In genomic region chr13:33218426-33218825, GRCh38 we compare ENCODE assay signal across 23 cellular contexts.
DNase-seq lines count a peak whose midpoint lies in the region; ATAC-seq, FAIRE-seq and TF ChIP-seq lines count a peak whose summit lies in the region.
"Had no signal": no experiment of that assay in that cellular context is flagged by ENCODE, and none has a peak within 500 bp of the region (broad histone marks: within the 10 kb centered on the region; RNA-seq: fewer than 3 reads in every experiment).

No MANE protein-coding gene starts in this region.

- 85% methylated on average over 1 of the region's 1 CpG for WGBS in smooth muscle cell (ENCODE audit: low lambda C conversion rate)

- H3F3A ChIP-seq in smooth muscle cell (ENCODE audit: low read depth): peaks cover 14% of the 10 kb centered on the region

- H3K4me1 Mint-ChIP-seq in HFFc6 (ENCODE audit: low read depth): peaks cover 76% of the 10 kb centered on the region
- H3K4me1 Mint-ChIP-seq: CD4-positive, CD25-positive, alpha-beta regulatory T cell had no signal

- H3K9me1 ChIP-seq in keratinocyte (ENCODE audit: control insufficient read depth, extremely low read depth, insufficient read depth, low read length): no peaks in the 10 kb centered on the region

- H3K4me3 ChIP-seq in brain microvascular endothelial cell (ENCODE audit: low read depth, low read length): no peak overlapping the region
- H3K4me3 ChIP-seq in keratinocyte (ENCODE audit: control insufficient read depth in 2 of 3, extremely low read depth in 1 of 3, insufficient read depth in 2 of 3, low read depth in 1 of 3, low read length in 3 of 3): no peak overlapping the region
- no peak overlapping the region for H3K4me3 ChIP-seq in smooth muscle cell
- H3K4me3 ChIP-seq: adrenal gland, GM12878 had no signal

- H3K9me3 ChIP-seq in keratinocyte (ENCODE audit: control insufficient read depth, low read depth, low read length): no peaks in the 10 kb centered on the region
- no peaks in the 10 kb centered on the region for H3K9me3 ChIP-seq in smooth muscle cell (replicated peaks; ENCODE audit: low read depth)
- H3K9me3 ChIP-seq: adrenal gland, neutrophil had no signal

- no peak for FAIRE-seq in keratinocyte (lab: Jason Lieb, UNC)
- FAIRE-seq: GM12878 had no signal

- H3K27me3 ChIP-seq in brain microvascular endothelial cell (replicated peaks) (no peaks in the 10 kb centered on the region), keratinocyte (ENCODE audit: control insufficient read depth, extremely low read depth, insufficient read depth, low read length) (no peaks in the 10 kb centered on the region), smooth muscle cell (ENCODE audit: low read depth) (no peaks in the 10 kb centered on the region)
- H3K27me3 ChIP-seq: adrenal gland, neutrophil had no signal

- in situ Hi-C loops in brain microvascular endothelial cell (cut with HindIII; ENCODE audit: low pct_ligation_motif_present, low sequenced_read_pairs): no loop called here

- H3K79me2 ChIP-seq in keratinocyte (ENCODE audit: control insufficient read depth, insufficient read depth, low read length) (peaks cover 22% of the 10 kb centered on the region), smooth muscle cell (ENCODE audit: low read depth) (peaks cover 6% of the 10 kb centered on the region)

- TF ChIP-seq CTCF in HFFc6 (IDR thresholded peaks at IDR 0.05) (no peak), brain microvascular endothelial cell (IDR thresholded peaks at IDR 0.05; ENCODE audit: low read depth, low read length, missing control alignments) (no peak), keratinocyte (optimal IDR thresholded peaks at IDR 0.05 in 1 of 3, IDR thresholded peaks at IDR 0.05 in 1 of 3, conservative IDR thresholded peaks at IDR 0.05 in 1 of 3; ENCODE audit: extremely low read depth in 1 of 3, insufficient read depth in 2 of 3, low read length in 3 of 3) (no peak), smooth muscle cell (IDR thresholded peaks at IDR 0.05; ENCODE audit: borderline replicate concordance, insufficient read depth, poor library complexity, severe bottlenecking) (no peak)

- no peak overlapping the region for H2AFZ ChIP-seq in keratinocyte (ENCODE audit: control insufficient read depth, low read length)
- no peak overlapping the region for H2AFZ ChIP-seq in smooth muscle cell (ENCODE audit: low read depth)

- H3K4me1 ChIP-seq in keratinocyte (ENCODE audit: control insufficient read depth, extremely low read depth, insufficient read depth, low read length): peaks cover 48% of the 10 kb centered on the region
- H3K4me1 ChIP-seq in smooth muscle cell (ENCODE audit: low read depth): peaks cover 24% of the 10 kb centered on the region

- dilution Hi-C loops in keratinocyte (cut with MboI; ENCODE audit: extremely low pct_ligation_motif_present, low sequenced_read_pairs): no loop called here

- peak overlapping the region; percentile 74 for H3K27ac ChIP-seq in brain microvascular endothelial cell
- peak overlapping the region; percentile 94 for H3K27ac ChIP-seq in keratinocyte (ENCODE audit: control insufficient read depth, insufficient read depth, low read length)
- peak overlapping the region; percentile 87 for H3K27ac ChIP-seq in smooth muscle cell (ENCODE audit: low read depth)
- H3K27ac ChIP-seq: neutrophil, WERI-Rb-1 had no signal

- H3K36me3 Mint-ChIP-seq in HFFc6 (ENCODE audit: low read depth): peaks cover 47% of the 10 kb centered on the region
- H3K36me3 Mint-ChIP-seq: CD4-positive, CD25-positive, alpha-beta regulatory T cell had no signal

- ATAC-seq in GM18502 (IDR thresholded peaks at IDR 0.05; ENCODE audit: poor library complexity, unreplicated experiment): no peak
- ATAC-seq: GM12878 had no signal

- no peaks in the 10 kb centered on the region for H3K9me3 Mint-ChIP-seq in HFFc6
- H3K9me3 Mint-ChIP-seq: CD4-positive, CD25-positive, alpha-beta regulatory T cell had no signal

- H3K4me2 ChIP-seq in keratinocyte (ENCODE audit: control insufficient read depth, extremely low read depth, insufficient read depth, low read depth, low read length): peak overlapping the region; percentile 68
- H3K4me2 ChIP-seq in smooth muscle cell: peak overlapping the region; percentile 47

- H4K20me1 ChIP-seq in keratinocyte (ENCODE audit: control insufficient read depth, extremely low read depth, insufficient read depth, low read length) (no peaks in the 10 kb centered on the region), smooth muscle cell (ENCODE audit: low read depth) (peaks cover 13% of the 10 kb centered on the region)

- H3K9ac ChIP-seq in keratinocyte (ENCODE audit: control insufficient read depth, extremely low read depth, insufficient read depth, low read length) (peak overlapping the region; percentile 56), smooth muscle cell (ENCODE audit: low read depth) (no peak overlapping the region)

- H3K27ac Mint-ChIP-seq in HFFc6: peak overlapping the region; percentile 84

- peaks cover 1% of the 10 kb centered on the region for H3K27me3 Mint-ChIP-seq in HFFc6 (ENCODE audit: insufficient read depth)

- H3K4me3 Mint-ChIP-seq in HFFc6: peak overlapping the region; percentile 58
- H3K4me3 Mint-ChIP-seq: CD4-positive, CD25-positive, alpha-beta regulatory T cell had no signal

- H3K36me3 ChIP-seq in brain microvascular endothelial cell (replicated peaks) (peaks cover 10% of the 10 kb centered on the region), keratinocyte (ENCODE audit: control insufficient read depth in 2 of 2, extremely low read depth in 1 of 2, insufficient read depth in 2 of 2, low read length in 2 of 2) (peaks cover 3% of the 10 kb centered on the region in 2 experiments), smooth muscle cell (ENCODE audit: low read depth) (no peaks in the 10 kb centered on the region)
- H3K36me3 ChIP-seq: adrenal gland, neutrophil, WERI-Rb-1 had no signal

- DNase-seq in HFFc6 (no peak), brain microvascular endothelial cell (no peak), keratinocyte (ENCODE audit: low read depth, low spot score) (no peak), smooth muscle cell (lab: John Stamatoyannopoulos, UW; ENCODE audit: unreplicated experiment) (no peak), retina (no peak), DMS53 (lab: John Stamatoyannopoulos, UW) (no peak), NCI-H82 treated with DMSO at 0.1 percent for 48 hours (lab: John Stamatoyannopoulos, UW; ENCODE audit: unreplicated experiment) (no peak)
- DNase-seq: activated CD4-positive, alpha-beta T cell treated with anti-CD3 and anti-CD28 coated beads, Interleukin-2, amount 50 U/mL, for 48 hours; activated effector memory CD4-positive, alpha-beta T cell treated with anti-CD3 and anti-CD28 coated beads, Interleukin-2, amount 50 U/mL, for 16 hours; CD4-positive, CD25-positive, alpha-beta regulatory T cell; DMS79; glutamatergic neuron; GOT3; KBM-7; MV-4-11; NCI-H1694; NCI-H774; T-helper 2 cell; WERI-Rb-1 had no signal
